ENCODE assay signal across 7 cellular contexts in genomic region chr4:122146652-122147051, GRCh38.
"Had no signal": no experiment of that assay in that cellular context is flagged by ENCODE, and none has a peak within 500 bp of the region (broad histone marks: within the 10 kb centered on the region; RNA-seq: fewer than 3 reads in every experiment).

No MANE protein-coding gene starts in this region.

- FAIRE-seq: GM12878, GM12891, GM12892, GM18507, GM19239 had no signal

- ATAC-seq: GM12878 had no signal

- H3K4me3 ChIP-seq: GM12878 had no signal

- DNase-seq: GDM1, GF-D8 had no signal
